Comparison of ENCODE assay signal across 8 cellular contexts in the genomic region with DNA sequence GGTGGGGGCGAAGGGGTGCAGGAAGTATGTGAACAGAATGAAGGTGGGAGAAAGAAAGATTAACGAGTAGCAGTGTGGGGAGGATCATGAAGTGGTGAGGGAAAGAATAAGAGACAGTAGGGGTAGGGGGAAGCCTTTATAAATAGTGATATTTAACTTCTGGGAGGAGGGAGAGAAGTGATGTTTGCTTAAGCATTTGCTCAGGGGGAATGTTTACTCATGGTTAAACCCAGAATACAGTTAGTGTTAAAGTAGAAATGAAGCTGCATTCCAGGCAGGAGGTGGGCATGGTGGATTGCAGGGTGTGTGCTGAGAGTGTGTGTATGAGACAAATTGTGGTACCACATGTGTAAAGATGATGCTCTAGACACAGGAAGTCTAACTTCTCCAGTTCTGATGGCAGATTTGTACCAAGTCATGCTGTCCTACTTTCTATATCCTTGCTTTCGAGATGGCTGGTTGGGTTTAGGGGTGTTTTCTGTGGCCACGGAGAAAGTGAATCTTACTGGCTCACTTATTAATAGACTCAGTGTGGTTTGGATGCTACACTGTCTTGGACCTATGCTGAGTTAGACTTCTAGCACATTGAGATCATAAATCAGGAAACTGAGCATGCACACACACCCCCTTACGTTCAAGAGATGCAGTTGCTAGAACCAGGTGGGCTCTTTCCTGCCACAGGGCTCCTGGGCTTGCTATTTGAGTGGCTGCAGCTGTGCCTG. TPM values are rescaled to one million over a fixed set of nuclear protein-coding genes. Genes with fewer than 3 reads are reported as not detected.
DNase-seq lines count a peak whose midpoint lies in the region; ATAC-seq, FAIRE-seq and TF ChIP-seq lines count a peak whose summit lies in the region.

No MANE protein-coding gene starts in this region.

- H3K18ac ChIP-seq in IMR-90 (ENCODE audit: low read depth, low read length), result no peak overlapping the region

- no peaks in the 10 kb centered on the region for H3K79me2 ChIP-seq in DOHH2 (ENCODE audit: control insufficient read depth, low read length)

- no peak overlapping the region for H2AK9ac ChIP-seq in IMR-90 (replicated peaks; ENCODE audit: low read depth, low read length, poor library complexity)

- H3K27ac ChIP-seq in DOHH2 (ENCODE audit: low read depth, low read length) (peak overlapping the region; percentile 98), IMR-90 (ENCODE audit: insufficient read depth, low read length) (no peak overlapping the region), prostate gland (no peak overlapping the region)

- H3K4ac ChIP-seq in IMR-90 (ENCODE audit: low read depth, low read length), result no peak overlapping the region

- CTCF ChIA-PET in IMR-90 (lab: Yijun Ruan, JAX), result interaction anchor here (1.2 kb wide), 1 partner anchor 35 kb away, joined by 3 read pairs; no protein-coding TSS in a partner anchor
- CTCF ChIA-PET in HEK293T (lab: Yijun Ruan, JAX), result interaction anchor here (0.8 to 3.7 kb wide), 3 partner anchors 11 to 161 kb away, joined by 3 to 12 read pairs (median 3); a partner anchor contains a TSS

- H3K9me2 ChIP-seq in DOHH2 (replicated peaks; ENCODE audit: control insufficient read depth, low read length), result no peaks in the 10 kb centered on the region

- FAIRE-seq in bronchial epithelial cell (lab: Jason Lieb, UNC), result peak; percentile 93

- no peak overlapping the region for H3K56ac ChIP-seq in IMR-90 (ENCODE audit: extremely low read depth, insufficient read depth, low read length)

- H3K27me3 ChIP-seq in DOHH2 (ENCODE audit: control insufficient read depth, low read length) (no peaks in the 10 kb centered on the region), IMR-90 (ENCODE audit: control insufficient read depth, insufficient read depth, low read length) (peaks cover 2% of the 10 kb centered on the region), bronchial epithelial cell (ENCODE audit: control insufficient read depth, insufficient read depth, low read length) (no peaks in the 10 kb centered on the region), prostate gland (replicated peaks; ENCODE audit: insufficient read depth) (no peaks in the 10 kb centered on the region)

- dilution Hi-C loops in IMR-90 (cut with HindIII; ENCODE audit: low sequenced_read_pairs, unreplicated experiment), result no loop called here

- no peak overlapping the region for H2BK15ac ChIP-seq in IMR-90 (ENCODE audit: low read depth, low read length)

- ATAC-seq in GM21447 (IDR thresholded peaks at IDR 0.05; ENCODE audit: unreplicated experiment) (peak; percentile 79), IMR-90 (ENCODE audit: low read depth) (peak; percentile 37; the same call in 1 of the 2 replicates), HG02588 (IDR thresholded peaks at IDR 0.05; ENCODE audit: unreplicated experiment) (no peak)

- TF ChIP-seq POLR2A in IMR-90 (IDR thresholded peaks at IDR 0.05; ENCODE audit: low read depth, low read length) (no peak), prostate gland (IDR thresholded peaks at IDR 0.05) (no peak)

- TF ChIP-seq RAD21 in IMR-90 (IDR thresholded peaks at IDR 0.05; ENCODE audit: low read length), result no peak

- no CpG with 5 or more reads among the region's 5 CpGs for WGBS in IMR-90 (ENCODE audit: extremely low coverage in 2 of 2, insufficient read length in 1 of 2), 2 experiments
- WGBS in prostate gland, result 19% methylated on average over 5 of the region's 5 CpGs

- no peak overlapping the region for H4K5ac ChIP-seq in IMR-90 (ENCODE audit: low read depth, low read length)

- H3K36me3 ChIP-seq in DOHH2 (ENCODE audit: control insufficient read depth, low read length) (no peaks in the 10 kb centered on the region), IMR-90 (ENCODE audit: control insufficient read depth, insufficient read depth, low read length) (no peaks in the 10 kb centered on the region), bronchial epithelial cell (ENCODE audit: control insufficient read depth, insufficient read depth, low read length) (no peaks in the 10 kb centered on the region), prostate gland (no peaks in the 10 kb centered on the region)

- H2BK5ac ChIP-seq in IMR-90 (ENCODE audit: low read depth, low read length, poor library complexity, severe bottlenecking), result no peak overlapping the region

- H4K20me1 ChIP-seq in DOHH2 (ENCODE audit: control insufficient read depth, insufficient read depth, low read depth, low read length) (no peaks in the 10 kb centered on the region), IMR-90 (ENCODE audit: insufficient read depth, low read length) (no peaks in the 10 kb centered on the region)

- H3F3A ChIP-seq in DOHH2 (ENCODE audit: control insufficient read depth, insufficient read depth), result peaks cover 31% of the 10 kb centered on the region

- H3K4me1 ChIP-seq in DOHH2 (ENCODE audit: control insufficient read depth, low read length) (peaks cover 92% of the 10 kb centered on the region), IMR-90 (ENCODE audit: control insufficient read depth, insufficient read depth, low read length) (no peaks in the 10 kb centered on the region; the same call in 1 of the 2 replicates), prostate gland (replicated peaks) (peaks cover 4% of the 10 kb centered on the region)

- peaks cover 3% of the 10 kb centered on the region; the same call in 1 of the 2 replicates for H3K9me1 ChIP-seq in IMR-90 (ENCODE audit: insufficient read depth, low read length)

- H3K4me3 ChIP-seq in DOHH2 (ENCODE audit: low read length) (peak overlapping the region; percentile 67), IMR-90 (ENCODE audit: insufficient read depth, low read depth, low read length) (no peak overlapping the region), bronchial epithelial cell (ENCODE audit: low read depth, low read length) (no peak overlapping the region), prostate gland (no peak overlapping the region)

- no peak overlapping the region for H2BK20ac ChIP-seq in IMR-90 (ENCODE audit: low read depth, low read length)

- no TSS peak for BruUV-seq in IMR-90 (replicated peaks; lab: Mats Ljungman, UMichigan)

- no peak for DNase-seq in IMR-90
- no peak for DNase-seq in bronchial epithelial cell (ENCODE audit: low read depth)
- no peak for DNase-seq in head of caudate nucleus
- no peak for DNase-seq in prostate gland (ENCODE audit: low spot score)
- no peak for DNase-seq in HEK293T (ENCODE audit: extremely low spot score)

- H3K4me2 ChIP-seq in DOHH2 (ENCODE audit: low read length) (peak overlapping the region; percentile 73), IMR-90 (ENCODE audit: low read depth, low read length) (no peak overlapping the region)

- no peak overlapping the region for H2AFZ ChIP-seq in IMR-90 (replicated peaks; ENCODE audit: low read length, poor library complexity)

- in situ Hi-C loops in IMR-90 (cut with MboI; ENCODE audit: low sequenced_read_pairs), result no loop called here

- no peak overlapping the region for H3K9ac ChIP-seq in IMR-90 (ENCODE audit: low read depth, low read length)

- intact Hi-C loops in IMR-90 (cut with micrococcal nuclease) (no loop called here), head of caudate nucleus (cut with DNase I) (no loop called here), prostate gland (cut with DNase I) (no loop called here)

- no peak overlapping the region for H2AK5ac ChIP-seq in IMR-90 (ENCODE audit: low read depth, low read length)

- no peaks in the 10 kb centered on the region for H3K79me1 ChIP-seq in IMR-90 (ENCODE audit: low read depth in 1 of 2, low read length in 2 of 2)

- no peak overlapping the region for H4K91ac ChIP-seq in IMR-90 (ENCODE audit: insufficient read depth, low read depth, low read length)

- TF ChIP-seq CTCF in DOHH2 (IDR thresholded peaks at IDR 0.05; ENCODE audit: low read depth, low read length, poor library complexity, severe bottlenecking) (peak; percentile 39), IMR-90 (conservative IDR thresholded peaks at IDR 0.05; ENCODE audit: low read depth, low read length) (no peak), bronchial epithelial cell (IDR thresholded peaks at IDR 0.05; ENCODE audit: insufficient read depth, low read length, severe bottlenecking) (no peak), prostate gland (IDR thresholded peaks at IDR 0.05) (no peak)

- no peak overlapping the region for H3K23ac ChIP-seq in IMR-90 (ENCODE audit: low read depth, low read length)

- H3K9me3 ChIP-seq in DOHH2 (ENCODE audit: control insufficient read depth, insufficient read depth, low read length), result no peaks in the 10 kb centered on the region
- H3K9me3 ChIP-seq in IMR-90 (ENCODE audit: control insufficient read depth, insufficient read depth, low read length), result no peaks in the 10 kb centered on the region
- no peaks in the 10 kb centered on the region for H3K9me3 ChIP-seq in prostate gland

- POLR2A ChIA-PET in IMR-90 (lab: Charles Lee; ENCODE audit: unreplicated experiment), result no interaction called here
- POLR2A ChIA-PET in HEK293T (lab: Yijun Ruan, JAX), result no interaction called here

- no peak overlapping the region for H2BK120ac ChIP-seq in IMR-90 (ENCODE audit: low read depth, low read length)

- H4K8ac ChIP-seq in IMR-90 (ENCODE audit: low read depth in 2 of 2, low read length in 2 of 2), result no peak overlapping the region

- H3K14ac ChIP-seq in IMR-90 (replicated peaks; ENCODE audit: low read depth, low read length), result no peak overlapping the region

TF ChIP-seq in IMR-90, 13 proteins besides CTCF, POLR2A, EP300 and RAD21 (continues in another document):
- TF ChIP-seq, protein P1, sequence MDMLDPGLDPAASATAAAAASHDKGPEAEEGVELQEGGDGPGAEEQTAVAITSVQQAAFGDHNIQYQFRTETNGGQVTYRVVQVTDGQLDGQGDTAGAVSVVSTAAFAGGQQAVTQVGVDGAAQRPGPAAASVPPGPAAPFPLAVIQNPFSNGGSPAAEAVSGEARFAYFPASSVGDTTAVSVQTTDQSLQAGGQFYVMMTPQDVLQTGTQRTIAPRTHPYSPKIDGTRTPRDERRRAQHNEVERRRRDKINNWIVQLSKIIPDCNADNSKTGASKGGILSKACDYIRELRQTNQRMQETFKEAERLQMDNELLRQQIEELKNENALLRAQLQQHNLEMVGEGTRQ (IDR thresholded peaks at IDR 0.05; ENCODE audit: low read depth, low read length), result no peak
- TF ChIP-seq MAFK (IDR thresholded peaks at IDR 0.05; ENCODE audit: low read depth, low read length), result no peak

TF ChIP-seq in HEK293T, 16 proteins besides CTCF, POLR2A, EP300 and RAD21 (continues in another document):
- no peak for TF ChIP-seq NFRKB (IDR thresholded peaks at IDR 0.05)
- no peak for TF ChIP-seq SP1 (IDR thresholded peaks at IDR 0.05)
- TF ChIP-seq ZNF384 (IDR thresholded peaks at IDR 0.05), result no peak

RNA-seq across cellular contexts. Expression of a gene that starts 10.6 kb away (rescaled TPM):
- total RNA-seq in IMR-90 (2012; rRNA removed), result 10.9 and 13.6 TPM in 2 replicates
- polyA plus RNA-seq in IMR-90 (2012; rRNA removed), result 13.6 and 14.3 TPM in 2 replicates
- polyA plus RNA-seq in IMR-90 (2012; cell fraction: cytosol; rRNA removed), result 6.4 and 7.7 TPM in 2 replicates
- polyA plus RNA-seq in IMR-90 (2012; cell fraction: nucleus; rRNA removed; ENCODE audit: low replicate concordance), result 22.1 and 44.3 TPM in 2 replicates
- total RNA-seq in bronchial epithelial cell, result 4.0 and 5.0 TPM in 2 replicates
- total RNA-seq in prostate gland, result 10 to 100 TPM; 15.5 to 27.9 TPM
